Comparison of ENCODE assay signal across 8 cellular contexts in the genomic region with DNA sequence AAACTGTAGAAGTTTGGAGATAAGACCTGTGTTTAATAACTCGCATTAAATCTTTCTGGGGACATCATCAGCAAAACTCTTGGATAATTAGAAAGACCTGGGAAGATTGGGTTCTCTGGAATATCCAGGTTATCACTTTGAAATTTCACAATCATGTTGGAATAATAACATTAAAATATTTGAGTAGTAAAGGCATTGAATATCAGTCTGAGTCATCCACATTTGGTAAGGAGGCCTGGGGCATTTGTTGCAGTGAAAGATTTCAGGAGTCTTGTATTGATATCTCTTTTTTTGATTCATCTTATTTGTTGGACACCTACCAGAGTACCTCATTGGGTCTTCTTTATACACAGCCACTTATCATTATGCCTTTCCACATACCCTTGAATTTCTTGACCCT.
DNase-seq lines count a peak whose midpoint lies in the region; ATAC-seq, FAIRE-seq and TF ChIP-seq lines count a peak whose summit lies in the region.
"Had no signal": no experiment of that assay in that cellular context is flagged by ENCODE, and none has a peak within 500 bp of the region (broad histone marks: within the 10 kb centered on the region; RNA-seq: fewer than 3 reads in every experiment).

No MANE protein-coding gene starts in this region.

- no peaks in the 10 kb centered on the region for H4K20me1 ChIP-seq in endothelial cell of umbilical vein (replicated peaks; ENCODE audit: control insufficient read depth, extremely low read depth, insufficient read depth, low read length)

- H3K9me3 ChIP-seq in RWPE2 (ENCODE audit: severe bottlenecking) (no peaks in the 10 kb centered on the region), endothelial cell of umbilical vein (replicated peaks; ENCODE audit: control insufficient read depth, insufficient read depth, low read length) (no peaks in the 10 kb centered on the region), gastrocnemius medialis (no peaks in the 10 kb centered on the region), esophagus muscularis mucosa (no peaks in the 10 kb centered on the region)

- H3K27me3 ChIP-seq in RWPE2 (ENCODE audit: insufficient read depth, poor library complexity, severe bottlenecking) (no peaks in the 10 kb centered on the region), endothelial cell of umbilical vein (ENCODE audit: control insufficient read depth in 2 of 2, insufficient read depth in 2 of 2, low read length in 2 of 2) (no peaks in the 10 kb centered on the region), gastrocnemius medialis (no peaks in the 10 kb centered on the region), esophagus muscularis mucosa (no peaks in the 10 kb centered on the region)

- 90% methylated on average over 1 of the region's 1 CpG for WGBS in esophagus muscularis mucosa

- POLR2A ChIA-PET in endothelial cell of umbilical vein (lab: Charles Lee) = interaction anchor here (1.1 kb wide), 1 partner anchor 24 kb away, joined by 6 read pairs; no protein-coding TSS in a partner anchor

- no peaks in the 10 kb centered on the region for H3K36me3 ChIP-seq in RWPE2 (ENCODE audit: low read depth)
- no peaks in the 10 kb centered on the region for H3K36me3 ChIP-seq in endothelial cell of umbilical vein (ENCODE audit: control insufficient read depth in 2 of 2, extremely low read depth in 1 of 2, insufficient read depth in 2 of 2, low read length in 2 of 2)
- peaks cover 0 to 11% of the 10 kb centered on the region in 2 donors for H3K36me3 ChIP-seq in gastrocnemius medialis
- H3K36me3 ChIP-seq in esophagus muscularis mucosa = peaks cover 0 to 8% (median 4%) of the 10 kb centered on the region in 4 donors

- no peak for TF ChIP-seq POLR2A in endothelial cell of umbilical vein (IDR thresholded peaks at IDR 0.05; ENCODE audit: low read depth, low read length)
- TF ChIP-seq POLR2A in gastrocnemius medialis (IDR thresholded peaks at IDR 0.05) = no peak
- no peak for TF ChIP-seq POLR2A in esophagus muscularis mucosa (IDR thresholded peaks at IDR 0.05; ENCODE audit: low read depth)

- no peak for TF ChIP-seq EP300 in esophagus muscularis mucosa (IDR thresholded peaks at IDR 0.05)

- no peaks in the 10 kb centered on the region for H3K79me2 ChIP-seq in endothelial cell of umbilical vein (ENCODE audit: control insufficient read depth, insufficient read depth, low read length)

- BruUV-seq in endothelial cell of umbilical vein (replicated peaks; lab: Mats Ljungman, UMichigan) = no TSS peak

- peaks cover 46% of the 10 kb centered on the region for H3K4me1 ChIP-seq in RWPE2 (ENCODE audit: insufficient read depth, poor library complexity, severe bottlenecking)
- H3K4me1 ChIP-seq in endothelial cell of umbilical vein (ENCODE audit: control insufficient read depth, extremely low read depth, insufficient read depth, low read length) = peaks cover 26% of the 10 kb centered on the region
- peaks cover 28 to 33% of the 10 kb centered on the region in 2 donors for H3K4me1 ChIP-seq in gastrocnemius medialis
- peaks cover 25 to 30% (median 26%) of the 10 kb centered on the region in 4 donors for H3K4me1 ChIP-seq in esophagus muscularis mucosa

- peak; percentile 23 for DNase-seq in GM03348 (ENCODE audit: low spot score)
- DNase-seq in RWPE2 (ENCODE audit: low spot score) = no peak
- DNase-seq in endothelial cell of umbilical vein (ENCODE audit: low read depth, low spot score) = peak; percentile 43
- DNase-seq in gastrocnemius medialis = no peak
- no peak for DNase-seq in esophagus muscularis mucosa (ENCODE audit: extremely low spot score)
- DNase-seq: aorta had no signal

- dilution Hi-C loops in endothelial cell of umbilical vein (cut with MboI; ENCODE audit: extremely low pct_ligation_motif_present, low sequenced_read_pairs) = no loop called here

- H3K4me3 ChIP-seq in RWPE2 (ENCODE audit: severe bottlenecking) (no peak overlapping the region), endothelial cell of umbilical vein (replicated peaks in 1 of 3; ENCODE audit: insufficient read depth in 1 of 3, low read depth in 1 of 3, low read length in 3 of 3) (no peak overlapping the region), gastrocnemius medialis (no peak overlapping the region), esophagus muscularis mucosa (no peak overlapping the region)

- ATAC-seq in RWPE2 (ENCODE audit: low read depth) (peak; percentile 41), gastrocnemius medialis (no peak), GM19452 (IDR thresholded peaks at IDR 0.05; ENCODE audit: unreplicated experiment) (no peak), HG02642 (IDR thresholded peaks at IDR 0.05; ENCODE audit: poor library complexity, unreplicated experiment) (no peak)

- in situ Hi-C loops in gastrocnemius medialis (cut with MboI; ENCODE audit: low sequenced_read_pairs in 4 of 4) = loop anchor here in 1 of 4 donors (25.0 kb wide), 1 partner anchor 204 kb away; no protein-coding TSS in a partner anchor

- H3K27ac ChIP-seq in RWPE2 (ENCODE audit: poor library complexity, severe bottlenecking) (peak overlapping the region; percentile 83), endothelial cell of umbilical vein (ENCODE audit: insufficient read depth, low read depth, low read length) (no peak overlapping the region), gastrocnemius medialis (peak overlapping the region; percentile 58 to 78 (median 68)), esophagus muscularis mucosa (replicated peaks in 1 of 4) (no peak overlapping the region)

- no peak overlapping the region for H3K9ac ChIP-seq in endothelial cell of umbilical vein (replicated peaks; ENCODE audit: extremely low read depth, insufficient read depth, low read length)

- intact Hi-C loops in endothelial cell of umbilical vein (cut with micrococcal nuclease) (loop anchor here (1.0 to 10.0 kb wide), 8 partner anchors 24 to 461 kb away; a partner anchor contains a TSS), gastrocnemius medialis (cut with DNase I; ENCODE audit: low total_unique reads) (loop anchor here (1.0 to 10.0 kb wide), 4 partner anchors 67 to 576 kb away; a partner anchor contains a TSS), esophagus muscularis mucosa (cut with DNase I) (loop anchor here (10.0 kb wide), 1 partner anchor 206 kb away; no protein-coding TSS in a partner anchor)

- TF ChIP-seq CTCF in RWPE2 (IDR thresholded peaks at IDR 0.05; ENCODE audit: poor library complexity, severe bottlenecking) (no peak), endothelial cell of umbilical vein (IDR thresholded peaks at IDR 0.05; ENCODE audit: extremely low read depth in 1 of 2, insufficient read depth in 1 of 2, low read depth in 1 of 2, low read length in 2 of 2) (no peak), gastrocnemius medialis (IDR thresholded peaks at IDR 0.05 in 4 of 5, conservative IDR thresholded peaks at IDR 0.05 in 1 of 5) (no peak), esophagus muscularis mucosa (IDR thresholded peaks at IDR 0.05) (no peak)

- H3K4me2 ChIP-seq in endothelial cell of umbilical vein (ENCODE audit: insufficient read depth, low read length) = peak overlapping the region; percentile 71

- H2AFZ ChIP-seq in endothelial cell of umbilical vein (ENCODE audit: low read depth, low read length) = no peak overlapping the region

- no peaks in the 10 kb centered on the region for H3K9me1 ChIP-seq in endothelial cell of umbilical vein (replicated peaks; ENCODE audit: control insufficient read depth, extremely low read depth, insufficient read depth, low read length)

- FAIRE-seq in endothelial cell of umbilical vein (lab: Jason Lieb, UNC) = no peak

- CTCF ChIA-PET in endothelial cell of umbilical vein (lab: Charles Lee) = interaction anchor here (0.9 to 4.1 kb wide), 15 partner anchors 9 to 406 kb away, joined by 3 to 255 read pairs (median 4); a partner anchor contains a TSS

TF ChIP-seq in endothelial cell of umbilical vein, 7 proteins besides CTCF, POLR2A, EP300 and RAD21:
- TF ChIP-seq POLR2AphosphoS5 (IDR thresholded peaks at IDR 0.05; ENCODE audit: insufficient read depth, low read depth, low read length) (no peak), FOS (IDR thresholded peaks at IDR 0.05; ENCODE audit: borderline replicate concordance, insufficient read depth, low read length) (peak; percentile 20)
TF ChIP-seq in endothelial cell of umbilical vein: peak in this region for 1.

Comparison
In these comparisons a context has a peak if more than half of its experiments do, and no peak if none do; other contexts are left out.
1. DNase-seq: peak in GM03348 (single experiment) and endothelial cell of umbilical vein (single experiment); none in RWPE2 (single experiment), gastrocnemius medialis (0 of 2) and esophagus muscularis mucosa (single experiment).
2. H3K27ac ChIP-seq: peak in RWPE2 (single experiment) and gastrocnemius medialis (4 of 4); none in endothelial cell of umbilical vein (single experiment) and esophagus muscularis mucosa (0 of 4).